ENCODE assay signal across 25 cellular contexts in genomic region chr2:184359379-184359778, GRCh38.
"Had no signal": no experiment of that assay in that cellular context is flagged by ENCODE, and none has a peak within 500 bp of the region (broad histone marks: within the 10 kb centered on the region; RNA-seq: fewer than 3 reads in every experiment).

No MANE protein-coding gene starts in this region.

- H3K4me3 ChIP-seq: esophagus squamous epithelium, gastrocnemius medialis, heart right ventricle, left lung, lower lobe of right lung, mucosa of descending colon had no signal

- H3K27ac Mint-ChIP-seq: dendritic cell treated with granulocyte-macrophage colony-stimulating factor and Interleukin-4, amounts not matched to agents 40 ng/mL and 50 ng/mL, for 4 days; effector memory CD8-positive, alpha-beta T cell; endodermal cell; mesothelial cell of epicardium; naive B cell; naive thymus-derived CD8-positive, alpha-beta T cell had no signal

- H3K27me3 Mint-ChIP-seq: dendritic cell treated with granulocyte-macrophage colony-stimulating factor and Interleukin-4, amounts not matched to agents 40 ng/mL and 50 ng/mL, for 4 days; effector memory CD8-positive, alpha-beta T cell; naive B cell; naive thymus-derived CD8-positive, alpha-beta T cell had no signal

- H3K9me3 Mint-ChIP-seq: dendritic cell treated with granulocyte-macrophage colony-stimulating factor and Interleukin-4, amounts not matched to agents 40 ng/mL and 50 ng/mL, for 4 days; endodermal cell; mesothelial cell of epicardium had no signal

- H3K36me3 ChIP-seq: esophagus squamous epithelium, gastrocnemius medialis, heart right ventricle, left lung, lower lobe of right lung had no signal

- H3K27ac ChIP-seq: epithelial cell of prostate, esophagus squamous epithelium, gastrocnemius medialis, heart right ventricle, left lung, lower lobe of right lung had no signal

- H3K4me1 ChIP-seq: esophagus squamous epithelium, gastrocnemius medialis, heart right ventricle, left lung, lower lobe of right lung had no signal

- DNase-seq: cortex of kidney; effector CD8-positive, alpha-beta T cell; effector memory CD8-positive, alpha-beta T cell; endodermal cell; erythroblast; esophagus squamous epithelium; foreskin fibroblast; foreskin melanocyte; gastrocnemius medialis; glutamatergic neuron; head of caudate nucleus; heart right ventricle; hippocampal formation; left cardiac atrium; left lung; left ventricle myocardium superior; lower lobe of right lung; mesenchymal stem cell; mucosa of descending colon; naive B cell; naive thymus-derived CD8-positive, alpha-beta T cell had no signal

- ATAC-seq: effector memory CD8-positive, alpha-beta T cell; esophagus mucosa; gastrocnemius medialis; heart right ventricle; left cardiac atrium; left lung; left ventricle myocardium superior; lower lobe of right lung; mucosa of descending colon; naive thymus-derived CD8-positive, alpha-beta T cell had no signal

- H3K36me3 Mint-ChIP-seq: mesothelial cell of epicardium, naive B cell had no signal

- H3K4me1 Mint-ChIP-seq: endodermal cell; mesothelial cell of epicardium; naive B cell; naive thymus-derived CD8-positive, alpha-beta T cell had no signal

- H3K27me3 ChIP-seq: esophagus squamous epithelium, gastrocnemius medialis, heart right ventricle, left lung had no signal

- H3K4me3 Mint-ChIP-seq: dendritic cell treated with granulocyte-macrophage colony-stimulating factor and Interleukin-4, amounts not matched to agents 40 ng/mL and 50 ng/mL, for 4 days; effector memory CD8-positive, alpha-beta T cell; endodermal cell; mesothelial cell of epicardium; naive B cell; naive thymus-derived CD8-positive, alpha-beta T cell had no signal

- H3K9me3 ChIP-seq: esophagus squamous epithelium, gastrocnemius medialis, heart right ventricle, left lung, lower lobe of right lung, mucosa of descending colon had no signal
